ENCODE assay signal across 9 cellular contexts in genomic region chr17:16304832-16305231, GRCh38. TPM values are rescaled to one million over a fixed set of nuclear protein-coding genes. Genes with fewer than 3 reads are reported as not detected.
DNase-seq lines count a peak whose midpoint lies in the region; ATAC-seq, FAIRE-seq and TF ChIP-seq lines count a peak whose summit lies in the region.
"Had no signal": no experiment of that assay in that cellular context is flagged by ENCODE, and none has a peak within 500 bp of the region (broad histone marks: within the 10 kb centered on the region; RNA-seq: fewer than 3 reads in every experiment).

No MANE protein-coding gene starts in this region.

- CTCF ChIA-PET in activated CD8-positive, alpha-beta T cell treated with anti-CD3 and anti-CD28 coated beads for 36 hours (lab: Charles Lee): interaction anchor here (0.6 to 2.7 kb wide), 12 partner anchors 9 to 385 kb away, joined by 3 to 13 read pairs (median 4); partner anchors contain the start of gene CCDC144A

- no peak for FAIRE-seq in RCC 7860 (lab: Jason Lieb, UNC)

- peaks cover 12% of the 10 kb centered on the region for H3K36me3 Mint-ChIP-seq in activated CD8-positive, alpha-beta T cell treated with anti-CD3 and anti-CD28 coated beads for 36 hours (ENCODE audit: low read depth)
- peaks cover 26% of the 10 kb centered on the region for H3K36me3 Mint-ChIP-seq in nephron progenitor cell (ENCODE audit: low read depth)

- no peak overlapping the region for H3K4me3 Mint-ChIP-seq in activated CD8-positive, alpha-beta T cell treated with anti-CD3 and anti-CD28 coated beads for 36 hours
- no peak overlapping the region for H3K4me3 Mint-ChIP-seq in nephron progenitor cell
- H3K4me3 Mint-ChIP-seq: T-helper 1 cell treated with Interleukin-12 subunit alpha and Interleukin-12 subunit beta and Interleukin-4 antibody, amounts not matched to agents 30 μg/mL and 1 μg/mL, for 36 hours had no signal

- peak; percentile 72 for ATAC-seq in activated CD8-positive, alpha-beta T cell treated with anti-CD3 and anti-CD28 coated beads for 36 hours

- peak; percentile 12 for DNase-seq in DMS79 treated with DMSO at 0.1 percent for 48 hours (lab: John Stamatoyannopoulos, UW)
- no peak for DNase-seq in DMS79 (lab: John Stamatoyannopoulos, UW)
- DNase-seq in M059J (ENCODE audit: low read depth): peak; percentile 17
- peak; percentile 32 for DNase-seq in activated CD8-positive, alpha-beta T cell treated with anti-CD3 and anti-CD28 coated beads for 36 hours
- peak; percentile 25 for DNase-seq in nephron progenitor cell
- no peak for DNase-seq in T-helper 1 cell
- no peak for DNase-seq in RCC 7860 (ENCODE audit: low spot score)
- DNase-seq in 8988T: no peak

- TF ChIP-seq CTCF in activated CD8-positive, alpha-beta T cell treated with anti-CD3 and anti-CD28 coated beads for 36 hours (IDR thresholded peaks at IDR 0.05): peak; percentile 40
- TF ChIP-seq CTCF in nephron progenitor cell (IDR thresholded peaks at IDR 0.05): peak; percentile 45

- peaks cover 2% of the 10 kb centered on the region for H3K4me1 Mint-ChIP-seq in activated CD8-positive, alpha-beta T cell treated with anti-CD3 and anti-CD28 coated beads for 36 hours (ENCODE audit: low read depth)
- H3K4me1 Mint-ChIP-seq in nephron progenitor cell: no peaks in the 10 kb centered on the region

- no peaks in the 10 kb centered on the region for H3K9me3 Mint-ChIP-seq in activated CD8-positive, alpha-beta T cell treated with anti-CD3 and anti-CD28 coated beads for 36 hours
- no peaks in the 10 kb centered on the region for H3K9me3 Mint-ChIP-seq in nephron progenitor cell
- H3K9me3 Mint-ChIP-seq: T-helper 1 cell treated with Interleukin-12 subunit alpha and Interleukin-12 subunit beta and Interleukin-4 antibody, amounts not matched to agents 30 μg/mL and 1 μg/mL, for 36 hours had no signal

- intact Hi-C loops in activated CD8-positive, alpha-beta T cell treated with anti-CD3 and anti-CD28 coated beads for 36 hours (cut with micrococcal nuclease): no loop called here

- no peaks in the 10 kb centered on the region for H3K27me3 Mint-ChIP-seq in activated CD8-positive, alpha-beta T cell treated with anti-CD3 and anti-CD28 coated beads for 36 hours
- no peaks in the 10 kb centered on the region for H3K27me3 Mint-ChIP-seq in nephron progenitor cell (ENCODE audit: low read depth, poor library complexity)

- no peak overlapping the region for H3K27ac Mint-ChIP-seq in activated CD8-positive, alpha-beta T cell treated with anti-CD3 and anti-CD28 coated beads for 36 hours
- H3K27ac Mint-ChIP-seq in nephron progenitor cell: no peak overlapping the region
- H3K27ac Mint-ChIP-seq: T-helper 1 cell treated with Interleukin-12 subunit alpha and Interleukin-12 subunit beta and Interleukin-4 antibody, amounts not matched to agents 30 μg/mL and 1 μg/mL, for 36 hours had no signal

- POLR2A ChIA-PET in activated CD8-positive, alpha-beta T cell treated with anti-CD3 and anti-CD28 coated beads for 36 hours (lab: Charles Lee): interaction anchor here (1.4 kb wide), 1 partner anchor 47 kb away, joined by 4 read pairs; no protein-coding TSS in a partner anchor

RNA-seq across cellular contexts. Expression of gene CENPV, which starts 48.4 kb away (rescaled TPM):
- total RNA-seq in M059J (2014; rRNA removed; shearing (Covaris generic)): 9.2 and 10.5 TPM in 2 replicates
- total RNA-seq in activated CD8-positive, alpha-beta T cell treated with anti-CD3 and anti-CD28 coated beads for 36 hours: 100 to 1,000 TPM; 139 to 142 TPM

Comparison
In these comparisons a context has a peak if more than half of its experiments do, and no peak if none do; other contexts are left out.
1. DNase-seq: peak in DMS79 treated with DMSO at 0.1 percent for 48 hours (single experiment), M059J (single experiment), activated CD8-positive, alpha-beta T cell treated with anti-CD3 and anti-CD28 coated beads for 36 hours (single experiment) and nephron progenitor cell (single experiment); none in DMS79 (single experiment), T-helper 1 cell (0 of 5), RCC 7860 (single experiment) and 8988T (single experiment).
2. RNA of gene CENPV, which starts 48.4 kb away (total RNA-seq): 139 to 142 TPM in activated CD8-positive, alpha-beta T cell treated with anti-CD3 and anti-CD28 coated beads for 36 hours; 9.2 to 10.5 TPM in M059J; every median in the first group is over 10 times any median in the second.